ENCODE assay signal across 8 cellular contexts in genomic region chr19:40754611-40755247, GRCh38. TPM values are rescaled to one million over a fixed set of nuclear protein-coding genes. Genes with fewer than 3 reads are reported as not detected.
DNase-seq lines count a peak whose midpoint lies in the region; TF ChIP-seq lines count a peak whose summit lies in the region.

No MANE protein-coding gene starts in this region.

- peak overlapping the region; percentile 56 for H3K27ac ChIP-seq in GM23248
- H3K27ac ChIP-seq in VCaP = peak overlapping the region; percentile 5; the same call in 1 of the 2 replicates
- H3K27ac ChIP-seq in esophagus muscularis mucosa (replicated peaks in 1 of 4) = no peak overlapping the region

- H2AFZ ChIP-seq in GM23248 = no peak overlapping the region

- H3K9me3 ChIP-seq in GM23248 (ENCODE audit: low read depth) = no peaks in the 10 kb centered on the region
- no peaks in the 10 kb centered on the region for H3K9me3 ChIP-seq in esophagus muscularis mucosa

- DNase-seq in GM23248 = peak; percentile 51
- no peak for DNase-seq in esophagus muscularis mucosa (ENCODE audit: extremely low spot score)
- DNase-seq in stimulated activated CD4-positive, alpha-beta T cell treated with anti-CD3 and anti-CD28 coated beads, Interleukin-2, amount 100 ng/mL, for 48 hours = peak; percentile 45 to 52
- DNase-seq in GM10266 (ENCODE audit: extremely low spot score) = no peak
- DNase-seq in H7 = no peak
- DNase-seq in NCI-H1048 (lab: John Stamatoyannopoulos, UW) = no peak
- no peak for DNase-seq in SHP77 (lab: John Stamatoyannopoulos, UW)

- H3K79me2 ChIP-seq in GM23248 (ENCODE audit: insufficient read depth) = peaks cover 86% of the 10 kb centered on the region

- H3K9ac ChIP-seq in GM23248 = peak overlapping the region; percentile 48

- H4K20me1 ChIP-seq in GM23248 (ENCODE audit: insufficient read depth) = no peaks in the 10 kb centered on the region

- peak overlapping the region; percentile 30; the same call in 1 of the 2 replicates for H3K4me3 ChIP-seq in GM23248
- H3K4me3 ChIP-seq in esophagus muscularis mucosa = peak overlapping the region in 3 of 4 donors; percentile 2 to 24 (median 7)
- H3K4me3 ChIP-seq in H7 (ENCODE audit: insufficient read depth, low read depth, low read length) = no peak overlapping the region

- peaks cover 22% of the 10 kb centered on the region; the same call in 1 of the 2 replicates for H3F3A ChIP-seq in GM23248 (ENCODE audit: insufficient read depth)

- H3K36me3 ChIP-seq in GM23248 (ENCODE audit: low read depth) (peaks cover 16% of the 10 kb centered on the region), esophagus muscularis mucosa (peaks cover 28 to 57% (median 43%) of the 10 kb centered on the region in 4 donors), H7 (replicated peaks; ENCODE audit: control insufficient read depth, insufficient read depth, low read length) (peaks cover 41% of the 10 kb centered on the region)

- no peak for TF ChIP-seq POLR2A in esophagus muscularis mucosa (IDR thresholded peaks at IDR 0.05; ENCODE audit: low read depth)

- TF ChIP-seq EP300 in esophagus muscularis mucosa (IDR thresholded peaks at IDR 0.05) = no peak

- H3K27me3 ChIP-seq in GM23248 (replicated peaks; ENCODE audit: insufficient read depth) (no peaks in the 10 kb centered on the region), esophagus muscularis mucosa (no peaks in the 10 kb centered on the region), H7 (ENCODE audit: control insufficient read depth, insufficient read depth, low read length) (no peaks in the 10 kb centered on the region)

- 75 to 78% methylated on average over 9 of the region's 9 CpGs for WGBS in GM23248 (ENCODE audit: low coverage in 1 of 2, low lambda C conversion rate in 2 of 2, missing lambda C conversion rate in 2 of 2), 2 experiments
- 80% methylated on average over 9 of the region's 9 CpGs for WGBS in esophagus muscularis mucosa

- intact Hi-C loops in esophagus muscularis mucosa (cut with DNase I) = loop anchor here (5.0 kb wide), 2 partner anchors 43 to 63 kb away; partner anchors contain the start of gene EGLN2

- H3K4me2 ChIP-seq in GM23248 (ENCODE audit: unreplicated experiment) = peak overlapping the region; percentile 45

- H3K9me2 ChIP-seq in GM23248 (ENCODE audit: insufficient read depth) = no peaks in the 10 kb centered on the region

- in situ Hi-C loops in GM23248 (cut with MboI) = no loop called here

- H3K4me1 ChIP-seq in GM23248 (ENCODE audit: insufficient read depth) = peaks cover 24% of the 10 kb centered on the region
- peaks cover 37 to 60% (median 57%) of the 10 kb centered on the region in 4 donors for H3K4me1 ChIP-seq in esophagus muscularis mucosa

- no peak for TF ChIP-seq CTCF in VCaP (conservative IDR thresholded peaks at IDR 0.05)
- no peak for TF ChIP-seq CTCF in esophagus muscularis mucosa (IDR thresholded peaks at IDR 0.05)
- TF ChIP-seq CTCF in GM10266 (IDR thresholded peaks at IDR 0.05; ENCODE audit: control insufficient read depth, insufficient read depth, low read depth, missing control alignments) = no peak

RNA-seq across cellular contexts. Expression of gene SNRPA, which starts 3.7 kb away (rescaled TPM):
- 30.6 and 35.3 TPM in 2 replicates for total RNA-seq in GM23248 (2014; rRNA removed; shearing (Covaris generic))
- 50.1 and 58.5 TPM in 2 replicates for polyA plus RNA-seq in GM23248 (2016; fragmentation: Nextera tagmentation; extraction: Ambion mirVana)
- 10 to 100 TPM; 47.3 to 69.1 (median 57.6) TPM for total RNA-seq in esophagus muscularis mucosa
- 440 and 502 TPM in 2 replicates for total RNA-seq in H7 (2014; rRNA removed; shearing (Covaris generic))

RNA-seq across cellular contexts. Expression of gene ACTMAP, which starts 4.5 kb away (rescaled TPM):
- 0.38 and 2.5 TPM in 2 replicates for total RNA-seq in GM23248 (2014; rRNA removed; shearing (Covaris generic))
- polyA plus RNA-seq in GM23248 (2016; fragmentation: Nextera tagmentation; extraction: Ambion mirVana) = 5.6 and 7.3 TPM in 2 replicates
- 1 to 10 TPM; 1.7 to 4.6 (median 3.7) TPM for total RNA-seq in esophagus muscularis mucosa
- 3.1 and 4.7 TPM in 2 replicates for total RNA-seq in H7 (2014; rRNA removed; shearing (Covaris generic))

RNA-seq across cellular contexts. Expression of gene MIA, which starts 20.6 kb away (rescaled TPM):
- not detected in 2 replicates for total RNA-seq in GM23248 (2014; rRNA removed; shearing (Covaris generic))
- not detected in 2 replicates for polyA plus RNA-seq in GM23248 (2016; fragmentation: Nextera tagmentation; extraction: Ambion mirVana)
- total RNA-seq in esophagus muscularis mucosa = 1 to 10 TPM; 2.1 to 4.1 (median 2.7) TPM
- total RNA-seq in H7 (2014; rRNA removed; shearing (Covaris generic)) = not detected in 2 replicates

RNA-seq across cellular contexts. Expression of gene RAB4B, which starts 23.3 kb away (rescaled TPM):
- total RNA-seq in GM23248 (2014; rRNA removed; shearing (Covaris generic)) = 20.7 and 25.6 TPM in 2 replicates
- polyA plus RNA-seq in GM23248 (2016; fragmentation: Nextera tagmentation; extraction: Ambion mirVana) = 23.2 and 24.6 TPM in 2 replicates
- 10 to 100 TPM; 22.9 to 26.6 (median 23.2) TPM for total RNA-seq in esophagus muscularis mucosa
- total RNA-seq in H7 (2014; rRNA removed; shearing (Covaris generic)) = 23.8 and 26.4 TPM in 2 replicates

RNA-seq across cellular contexts. Expression of gene ITPKC, which starts 37.8 kb away (rescaled TPM):
- 19.9 and 24.7 TPM in 2 replicates for total RNA-seq in GM23248 (2014; rRNA removed; shearing (Covaris generic))
- polyA plus RNA-seq in GM23248 (2016; fragmentation: Nextera tagmentation; extraction: Ambion mirVana) = 8.5 and 10.4 TPM in 2 replicates
- 100 to 1,000 TPM in 1 of 4 donors, 10 to 100 TPM in 3; 28.7 to 123 (median 33.3) TPM for total RNA-seq in esophagus muscularis mucosa
- total RNA-seq in H7 (2014; rRNA removed; shearing (Covaris generic)) = 10.5 and 14.0 TPM in 2 replicates

Comparison
In these comparisons a context has a peak if more than half of its experiments do, and no peak if none do; other contexts are left out.
1. DNase-seq: peak in GM23248 (single experiment) and stimulated activated CD4-positive, alpha-beta T cell treated with anti-CD3 and anti-CD28 coated beads, Interleukin-2, amount 100 ng/mL, for 48 hours (2 of 2); none in esophagus muscularis mucosa (single experiment), GM10266 (single experiment), H7 (single experiment), NCI-H1048 (single experiment) and SHP77 (0 of 2).
2. H3K27ac ChIP-seq: peak in GM23248 (single experiment) and VCaP (single experiment); none in esophagus muscularis mucosa (0 of 4).